2 cellular contexts compared by ENCODE assay signal in the genomic region with DNA sequence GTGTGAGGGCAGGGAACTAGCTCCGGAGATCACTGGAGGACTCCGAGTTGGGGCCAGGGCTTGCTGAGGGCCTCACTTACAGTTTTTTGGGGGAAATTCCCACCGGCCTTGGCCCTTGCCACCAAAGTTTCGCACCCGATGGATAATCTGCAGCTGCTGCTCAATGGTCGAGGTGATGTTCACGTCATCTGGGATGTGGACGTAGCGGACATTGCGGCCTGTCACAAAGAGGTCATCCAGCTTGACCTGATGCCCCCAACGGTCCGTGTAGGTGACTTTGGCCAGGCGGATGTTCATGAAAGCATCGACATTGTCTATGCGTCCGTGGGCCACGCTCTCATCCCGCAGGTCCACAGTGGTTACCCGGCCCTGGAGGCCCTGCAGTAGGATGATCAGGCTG.
TF ChIP-seq lines count a peak whose summit lies in the region.

No MANE protein-coding gene starts in this region.

TF ChIP-seq in K562, 482 proteins besides CTCF, POLR2A, EP300 and RAD21:
- TF ChIP-seq POLR2G (IDR thresholded peaks at IDR 0.05; ENCODE audit: low read depth, low read length) (peak; percentile 25; the same call in 1 of the 2 replicates), ZFX (CRISPR knock-in tag; IDR thresholded peaks at IDR 0.05) (no peak)
- TF ChIP-seq, protein P1, sequence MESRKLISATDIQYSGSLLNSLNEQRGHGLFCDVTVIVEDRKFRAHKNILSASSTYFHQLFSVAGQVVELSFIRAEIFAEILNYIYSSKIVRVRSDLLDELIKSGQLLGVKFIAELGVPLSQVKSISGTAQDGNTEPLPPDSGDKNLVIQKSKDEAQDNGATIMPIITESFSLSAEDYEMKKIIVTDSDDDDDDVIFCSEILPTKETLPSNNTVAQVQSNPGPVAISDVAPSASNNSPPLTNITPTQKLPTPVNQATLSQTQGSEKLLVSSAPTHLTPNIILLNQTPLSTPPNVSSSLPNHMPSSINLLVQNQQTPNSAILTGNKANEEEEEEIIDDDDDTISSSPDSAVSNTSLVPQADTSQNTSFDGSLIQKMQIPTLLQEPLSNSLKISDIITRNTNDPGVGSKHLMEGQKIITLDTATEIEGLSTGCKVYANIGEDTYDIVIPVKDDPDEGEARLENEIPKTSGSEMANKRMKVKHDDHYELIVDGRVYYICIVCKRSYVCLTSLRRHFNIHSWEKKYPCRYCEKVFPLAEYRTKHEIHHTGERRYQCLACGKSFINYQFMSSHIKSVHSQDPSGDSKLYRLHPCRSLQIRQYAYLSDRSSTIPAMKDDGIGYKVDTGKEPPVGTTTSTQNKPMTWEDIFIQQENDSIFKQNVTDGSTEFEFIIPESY (CRISPR knock-in tag; IDR thresholded peaks at IDR 0.05) = peak; percentile 63; the same call in 1 of the 2 replicates

TF ChIP-seq in SK-N-SH treated with all-trans-retinoic acid at 6 μM for 48 hours, 23 proteins besides CTCF, POLR2A, EP300 and RAD21:
- TF ChIP-seq BACH2 (CRISPR knock-in tag; IDR thresholded peaks at IDR 0.05; ENCODE audit: borderline replicate concordance) = no peak
- no peak for TF ChIP-seq TOX (CRISPR knock-in tag; IDR thresholded peaks at IDR 0.05; ENCODE audit: borderline replicate concordance)
- TF ChIP-seq, protein P2, sequence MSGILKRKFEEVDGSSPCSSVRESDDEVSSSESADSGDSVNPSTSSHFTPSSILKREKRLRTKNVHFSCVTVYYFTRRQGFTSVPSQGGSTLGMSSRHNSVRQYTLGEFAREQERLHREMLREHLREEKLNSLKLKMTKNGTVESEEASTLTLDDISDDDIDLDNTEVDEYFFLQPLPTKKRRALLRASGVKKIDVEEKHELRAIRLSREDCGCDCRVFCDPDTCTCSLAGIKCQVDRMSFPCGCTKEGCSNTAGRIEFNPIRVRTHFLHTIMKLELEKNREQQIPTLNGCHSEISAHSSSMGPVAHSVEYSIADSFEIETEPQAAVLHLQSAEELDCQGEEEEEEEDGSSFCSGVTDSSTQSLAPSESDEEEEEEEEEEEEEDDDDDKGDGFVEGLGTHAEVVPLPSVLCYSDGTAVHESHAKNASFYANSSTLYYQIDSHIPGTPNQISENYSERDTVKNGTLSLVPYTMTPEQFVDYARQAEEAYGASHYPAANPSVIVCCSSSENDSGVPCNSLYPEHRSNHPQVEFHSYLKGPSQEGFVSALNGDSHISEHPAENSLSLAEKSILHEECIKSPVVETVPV (CRISPR knock-in tag; IDR thresholded peaks at IDR 0.05) = no peak
- no peak for TF ChIP-seq TCF4 (CRISPR knock-in tag; IDR thresholded peaks at IDR 0.05; ENCODE audit: borderline replicate concordance)
- no peak for TF ChIP-seq CSDC2 (CRISPR knock-in tag; IDR thresholded peaks at IDR 0.05)
- no peak for TF ChIP-seq ZFP30 (CRISPR knock-in tag; IDR thresholded peaks at IDR 0.05)
- no peak for TF ChIP-seq SNAI2 (CRISPR knock-in tag; IDR thresholded peaks at IDR 0.05)
- TF ChIP-seq, protein P3, sequence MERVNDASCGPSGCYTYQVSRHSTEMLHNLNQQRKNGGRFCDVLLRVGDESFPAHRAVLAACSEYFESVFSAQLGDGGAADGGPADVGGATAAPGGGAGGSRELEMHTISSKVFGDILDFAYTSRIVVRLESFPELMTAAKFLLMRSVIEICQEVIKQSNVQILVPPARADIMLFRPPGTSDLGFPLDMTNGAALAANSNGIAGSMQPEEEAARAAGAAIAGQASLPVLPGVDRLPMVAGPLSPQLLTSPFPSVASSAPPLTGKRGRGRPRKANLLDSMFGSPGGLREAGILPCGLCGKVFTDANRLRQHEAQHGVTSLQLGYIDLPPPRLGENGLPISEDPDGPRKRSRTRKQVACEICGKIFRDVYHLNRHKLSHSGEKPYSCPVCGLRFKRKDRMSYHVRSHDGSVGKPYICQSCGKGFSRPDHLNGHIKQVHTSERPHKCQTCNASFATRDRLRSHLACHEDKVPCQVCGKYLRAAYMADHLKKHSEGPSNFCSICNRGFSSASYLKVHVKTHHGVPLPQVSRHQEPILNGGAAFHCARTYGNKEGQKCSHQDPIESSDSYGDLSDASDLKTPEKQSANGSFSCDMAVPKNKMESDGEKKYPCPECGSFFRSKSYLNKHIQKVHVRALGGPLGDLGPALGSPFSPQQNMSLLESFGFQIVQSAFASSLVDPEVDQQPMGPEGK (CRISPR knock-in tag; IDR thresholded peaks at IDR 0.05; ENCODE audit: borderline replicate concordance) = no peak
- TF ChIP-seq ZNF8 (CRISPR knock-in tag; IDR thresholded peaks at IDR 0.05) = no peak
- no peak for TF ChIP-seq ZFP3 (CRISPR knock-in tag; IDR thresholded peaks at IDR 0.05)
- TF ChIP-seq, protein P4, sequence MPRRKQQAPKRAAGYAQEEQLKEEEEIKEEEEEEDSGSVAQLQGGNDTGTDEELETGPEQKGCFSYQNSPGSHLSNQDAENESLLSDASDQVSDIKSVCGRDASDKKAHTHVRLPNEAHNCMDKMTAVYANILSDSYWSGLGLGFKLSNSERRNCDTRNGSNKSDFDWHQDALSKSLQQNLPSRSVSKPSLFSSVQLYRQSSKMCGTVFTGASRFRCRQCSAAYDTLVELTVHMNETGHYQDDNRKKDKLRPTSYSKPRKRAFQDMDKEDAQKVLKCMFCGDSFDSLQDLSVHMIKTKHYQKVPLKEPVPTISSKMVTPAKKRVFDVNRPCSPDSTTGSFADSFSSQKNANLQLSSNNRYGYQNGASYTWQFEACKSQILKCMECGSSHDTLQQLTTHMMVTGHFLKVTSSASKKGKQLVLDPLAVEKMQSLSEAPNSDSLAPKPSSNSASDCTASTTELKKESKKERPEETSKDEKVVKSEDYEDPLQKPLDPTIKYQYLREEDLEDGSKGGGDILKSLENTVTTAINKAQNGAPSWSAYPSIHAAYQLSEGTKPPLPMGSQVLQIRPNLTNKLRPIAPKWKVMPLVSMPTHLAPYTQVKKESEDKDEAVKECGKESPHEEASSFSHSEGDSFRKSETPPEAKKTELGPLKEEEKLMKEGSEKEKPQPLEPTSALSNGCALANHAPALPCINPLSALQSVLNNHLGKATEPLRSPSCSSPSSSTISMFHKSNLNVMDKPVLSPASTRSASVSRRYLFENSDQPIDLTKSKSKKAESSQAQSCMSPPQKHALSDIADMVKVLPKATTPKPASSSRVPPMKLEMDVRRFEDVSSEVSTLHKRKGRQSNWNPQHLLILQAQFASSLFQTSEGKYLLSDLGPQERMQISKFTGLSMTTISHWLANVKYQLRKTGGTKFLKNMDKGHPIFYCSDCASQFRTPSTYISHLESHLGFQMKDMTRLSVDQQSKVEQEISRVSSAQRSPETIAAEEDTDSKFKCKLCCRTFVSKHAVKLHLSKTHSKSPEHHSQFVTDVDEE (CRISPR knock-in tag; IDR thresholded peaks at IDR 0.05) = no peak
- TF ChIP-seq ESRRG (CRISPR knock-in tag; IDR thresholded peaks at IDR 0.05) = no peak
- no peak for TF ChIP-seq GLIS3 (CRISPR knock-in tag; IDR thresholded peaks at IDR 0.05)
- no peak for TF ChIP-seq ZNF70 (CRISPR knock-in tag; IDR thresholded peaks at IDR 0.05)
- TF ChIP-seq OSR1 (CRISPR knock-in tag; IDR thresholded peaks at IDR 0.05) = no peak
- no peak for TF ChIP-seq ARNTL (CRISPR knock-in tag; IDR thresholded peaks at IDR 0.05; ENCODE audit: borderline replicate concordance, low read depth)
- TF ChIP-seq ZC3H10 (CRISPR knock-in tag; IDR thresholded peaks at IDR 0.05) = no peak
- no peak for TF ChIP-seq ZNF565 (CRISPR knock-in tag; conservative IDR thresholded peaks at IDR 0.05; ENCODE audit: low read depth)
